In genomic region chr1:179599623-179600249, GRCh38 we compare ENCODE assay signal across 8 cellular contexts. TPM values are rescaled to one million over a fixed set of nuclear protein-coding genes. Genes with fewer than 3 reads are reported as not detected.
DNase-seq lines count a peak whose midpoint lies in the region; ATAC-seq and TF ChIP-seq lines count a peak whose summit lies in the region.

No MANE protein-coding gene starts in this region.

- TF ChIP-seq POLR2A in prostate gland (IDR thresholded peaks at IDR 0.05): no peak

- peaks cover 24% of the 10 kb centered on the region for H3K27me3 Mint-ChIP-seq in activated naive CD4-positive, alpha-beta T cell treated with anti-CD3 and anti-CD28 coated beads for 36 hours (ENCODE audit: low read depth)
- H3K27me3 Mint-ChIP-seq in activated naive CD4-positive, alpha-beta T cell treated with anti-CD3 and anti-CD28 coated beads, Interleukin-2, amount 10 ng/mL, durations not matched to agents 7 days and 5 days: peaks cover 6% of the 10 kb centered on the region
- peaks cover 29% of the 10 kb centered on the region for H3K27me3 Mint-ChIP-seq in chondrocyte (ENCODE audit: low read depth)

- intact Hi-C loops in activated naive CD4-positive, alpha-beta T cell treated with anti-CD3 and anti-CD28 coated beads for 36 hours (cut with micrococcal nuclease): loop anchor here (1.0 to 5.0 kb wide), 2 partner anchors 213 to 520 kb away; no protein-coding TSS in a partner anchor
- intact Hi-C loops in prostate gland (cut with DNase I): no loop called here

- no peaks in the 10 kb centered on the region for H3K27me3 ChIP-seq in prostate gland (replicated peaks; ENCODE audit: insufficient read depth)

- CTCF ChIA-PET in activated naive CD4-positive, alpha-beta T cell treated with anti-CD3 and anti-CD28 coated beads for 36 hours (lab: Charles Lee): interaction anchor here (0.7 to 1.0 kb wide), 2 partner anchors 49 to 117 kb away, joined by 3 read pairs; no protein-coding TSS in a partner anchor
- CTCF ChIA-PET in activated naive CD4-positive, alpha-beta T cell treated with anti-CD3 and anti-CD28 coated beads, Interleukin-2, amount 10 ng/mL, durations not matched to agents 7 days and 5 days (lab: Charles Lee): no interaction called here

- no peaks in the 10 kb centered on the region for H3K4me1 ChIP-seq in prostate gland (replicated peaks)

- DNase-seq in activated naive CD4-positive, alpha-beta T cell treated with anti-CD3 and anti-CD28 coated beads for 36 hours: peak; percentile 37
- DNase-seq in activated naive CD4-positive, alpha-beta T cell treated with anti-CD3 and anti-CD28 coated beads, Interleukin-2, amount 10 ng/mL, durations not matched to agents 7 days and 5 days: no peak
- DNase-seq in NCI-H526 (lab: John Stamatoyannopoulos, UW) (peak; percentile 78 to 91), chondrocyte (ENCODE audit: low spot score) (no peak), prostate gland (ENCODE audit: low spot score) (peak; percentile 49), NCI-H2107 (lab: John Stamatoyannopoulos, UW) (no peak)

- no peak overlapping the region for H3K27ac ChIP-seq in prostate gland

- ATAC-seq in HG03196 (IDR thresholded peaks at IDR 0.05; ENCODE audit: unreplicated experiment) (no peak), GM18867 (IDR thresholded peaks at IDR 0.05; ENCODE audit: unreplicated experiment) (no peak)

- no peaks in the 10 kb centered on the region for H3K4me1 Mint-ChIP-seq in activated naive CD4-positive, alpha-beta T cell treated with anti-CD3 and anti-CD28 coated beads for 36 hours (ENCODE audit: low read depth)
- H3K4me1 Mint-ChIP-seq in activated naive CD4-positive, alpha-beta T cell treated with anti-CD3 and anti-CD28 coated beads, Interleukin-2, amount 10 ng/mL, durations not matched to agents 7 days and 5 days: no peaks in the 10 kb centered on the region
- H3K4me1 Mint-ChIP-seq in chondrocyte (ENCODE audit: low read depth): no peaks in the 10 kb centered on the region

- H3K4me3 ChIP-seq in prostate gland: no peak overlapping the region

- no peaks in the 10 kb centered on the region for H3K9me3 ChIP-seq in prostate gland

- no peak overlapping the region for H3K27ac Mint-ChIP-seq in activated naive CD4-positive, alpha-beta T cell treated with anti-CD3 and anti-CD28 coated beads for 36 hours
- H3K27ac Mint-ChIP-seq in activated naive CD4-positive, alpha-beta T cell treated with anti-CD3 and anti-CD28 coated beads, Interleukin-2, amount 10 ng/mL, durations not matched to agents 7 days and 5 days: no peak overlapping the region
- H3K27ac Mint-ChIP-seq in chondrocyte (ENCODE audit: unreplicated experiment): no peak overlapping the region

- no peaks in the 10 kb centered on the region for H3K9me3 Mint-ChIP-seq in activated naive CD4-positive, alpha-beta T cell treated with anti-CD3 and anti-CD28 coated beads for 36 hours
- H3K9me3 Mint-ChIP-seq in activated naive CD4-positive, alpha-beta T cell treated with anti-CD3 and anti-CD28 coated beads, Interleukin-2, amount 10 ng/mL, durations not matched to agents 7 days and 5 days: no peaks in the 10 kb centered on the region
- H3K9me3 Mint-ChIP-seq in chondrocyte (ENCODE audit: low read depth): peaks cover 16% of the 10 kb centered on the region

- no peaks in the 10 kb centered on the region for H3K36me3 Mint-ChIP-seq in activated naive CD4-positive, alpha-beta T cell treated with anti-CD3 and anti-CD28 coated beads for 36 hours (ENCODE audit: low read depth)
- H3K36me3 Mint-ChIP-seq in activated naive CD4-positive, alpha-beta T cell treated with anti-CD3 and anti-CD28 coated beads, Interleukin-2, amount 10 ng/mL, durations not matched to agents 7 days and 5 days: no peaks in the 10 kb centered on the region
- H3K36me3 Mint-ChIP-seq in chondrocyte (ENCODE audit: low read depth): no peaks in the 10 kb centered on the region

- H3K4me3 Mint-ChIP-seq in activated naive CD4-positive, alpha-beta T cell treated with anti-CD3 and anti-CD28 coated beads for 36 hours: no peak overlapping the region
- no peak overlapping the region for H3K4me3 Mint-ChIP-seq in activated naive CD4-positive, alpha-beta T cell treated with anti-CD3 and anti-CD28 coated beads, Interleukin-2, amount 10 ng/mL, durations not matched to agents 7 days and 5 days
- H3K4me3 Mint-ChIP-seq in chondrocyte (ENCODE audit: unreplicated experiment): no peak overlapping the region

- no peaks in the 10 kb centered on the region for H3K36me3 ChIP-seq in prostate gland

- TF ChIP-seq CTCF in chondrocyte (IDR thresholded peaks at IDR 0.05) (peak; percentile 75), prostate gland (IDR thresholded peaks at IDR 0.05) (peak in 3 of 4 experiments; percentile 38 to 66 (median 46))

RNA-seq across cellular contexts. Expression of gene TDRD5, which starts 8.1 kb away (rescaled TPM):
- not detected for total RNA-seq in activated naive CD4-positive, alpha-beta T cell treated with anti-CD3 and anti-CD28 coated beads for 36 hours
- not detected in 3 replicates for total RNA-seq in chondrocyte
- total RNA-seq in prostate gland: 1 to 10 TPM; 3.8 to 7.6 TPM

RNA-seq across cellular contexts. Expression of gene NPHS2, which starts 24.0 kb away (rescaled TPM):
- total RNA-seq in activated naive CD4-positive, alpha-beta T cell treated with anti-CD3 and anti-CD28 coated beads for 36 hours: not detected
- not detected in 3 replicates for total RNA-seq in chondrocyte
- total RNA-seq in prostate gland: not detected

Comparison
In these comparisons a context has a peak if more than half of its experiments do, and no peak if none do; other contexts are left out.
1. DNase-seq: peak in activated naive CD4-positive, alpha-beta T cell treated with anti-CD3 and anti-CD28 coated beads for 36 hours (single experiment), NCI-H526 (2 of 2) and prostate gland (single experiment); none in activated naive CD4-positive, alpha-beta T cell treated with anti-CD3 and anti-CD28 coated beads, Interleukin-2, amount 10 ng/mL, durations not matched to agents 7 days and 5 days (single experiment), chondrocyte (single experiment) and NCI-H2107 (single experiment).